Comparison of ENCODE assay signal across 1 cellular context in genomic region chr11:64916848-64917662, GRCh38.
TF ChIP-seq lines count a peak whose summit lies in the region.

Gene ATG2A, minus strand, starts transcription at chr11:64917209. Its CDS starts 74 bp downstream, at chr11:64917135.

TF ChIP-seq in HepG2, 621 proteins besides CTCF, POLR2A, EP300 and RAD21 (continued from another document and continues in another):
- TF ChIP-seq THRA (CRISPR knock-in tag; IDR thresholded peaks at IDR 0.05; ENCODE audit: borderline replicate concordance) (no peak), ZNF280D (CRISPR knock-in tag; IDR thresholded peaks at IDR 0.05) (no peak), PLRG1 (conservative IDR thresholded peaks at IDR 0.05) (no peak), ZNF124 (CRISPR knock-in tag; IDR thresholded peaks at IDR 0.05) (peak; percentile 23; the same call in 1 of the 2 replicates), NAIF1 (CRISPR knock-in tag; IDR thresholded peaks at IDR 0.05; ENCODE audit: borderline replicate concordance) (peak; percentile 61; the same call in 1 of the 2 replicates), EHMT2 (IDR thresholded peaks at IDR 0.05; ENCODE audit: borderline replicate concordance, low read depth, low read length) (no peak), ZFY (CRISPR knock-in tag; IDR thresholded peaks at IDR 0.05) (peak; percentile 100), NCOA5 (CRISPR knock-in tag; IDR thresholded peaks at IDR 0.05) (no peak), DPF2 (CRISPR knock-in tag; IDR thresholded peaks at IDR 0.05; ENCODE audit: borderline replicate concordance, low read depth) (no peak), ONECUT2 (CRISPR knock-in tag; IDR thresholded peaks at IDR 0.05) (no peak), U2AF2 (IDR thresholded peaks at IDR 0.05; ENCODE audit: low read depth, low read length) (no peak), GMEB1 (CRISPR knock-in tag; IDR thresholded peaks at IDR 0.05; ENCODE audit: borderline replicate concordance) (peak; percentile 80; the same call in 1 of the 2 replicates), PHB2 (IDR thresholded peaks at IDR 0.05; ENCODE audit: partially characterized antibody) (no peak), PBX2 (CRISPR knock-in tag; IDR thresholded peaks at IDR 0.05) (no peak), ZNF12 (CRISPR knock-in tag; IDR thresholded peaks at IDR 0.05) (peak; percentile 55; the same call in 1 of the 2 replicates), CENPBD1 (CRISPR knock-in tag; IDR thresholded peaks at IDR 0.05; ENCODE audit: borderline replicate concordance, low read depth) (no peak), TEAD3 (CRISPR knock-in tag; optimal IDR thresholded peaks at IDR 0.05; ENCODE audit: borderline replicate concordance) (peak; percentile 52), ZFP36L1 (CRISPR knock-in tag; IDR thresholded peaks at IDR 0.05) (no peak), ZFP37 (CRISPR knock-in tag; IDR thresholded peaks at IDR 0.05; ENCODE audit: borderline replicate concordance) (no peak; the same call in 1 of the 2 replicates), ZNF597 (CRISPR knock-in tag; IDR thresholded peaks at IDR 0.05) (no peak), ZNF275 (CRISPR knock-in tag; IDR thresholded peaks at IDR 0.05; ENCODE audit: borderline replicate concordance) (peak; percentile 26), ZNF235 (CRISPR knock-in tag; IDR thresholded peaks at IDR 0.05; ENCODE audit: borderline replicate concordance) (no peak), TEAD2 (CRISPR knock-in tag; IDR thresholded peaks at IDR 0.05) (no peak), SRSF1 (optimal IDR thresholded peaks at IDR 0.05; ENCODE audit: low read depth, low read length) (no peak), SATB2 (CRISPR knock-in tag; IDR thresholded peaks at IDR 0.05) (no peak), PRDM4 (CRISPR knock-in tag; IDR thresholded peaks at IDR 0.05; ENCODE audit: borderline replicate concordance) (no peak), ZNF234 (CRISPR knock-in tag; conservative IDR thresholded peaks at IDR 0.05) (no peak), HNRNPUL1 (IDR thresholded peaks at IDR 0.05; ENCODE audit: low read depth, low read length) (no peak), ZNF160 (CRISPR knock-in tag; IDR thresholded peaks at IDR 0.05) (peak; percentile 71; the same call in 1 of the 2 replicates), MIER2 (CRISPR knock-in tag; IDR thresholded peaks at IDR 0.05) (no peak), ZNF567 (CRISPR knock-in tag; IDR thresholded peaks at IDR 0.05; ENCODE audit: borderline replicate concordance) (no peak), EZH2 (conservative IDR thresholded peaks at IDR 0.05; ENCODE audit: low read depth, low read length) (no peak), SKIL (CRISPR knock-in tag; IDR thresholded peaks at IDR 0.05; ENCODE audit: borderline replicate concordance) (no peak), ZNF619 (CRISPR knock-in tag; IDR thresholded peaks at IDR 0.05) (no peak), ZNF672 (CRISPR knock-in tag; IDR thresholded peaks at IDR 0.05) (no peak), FOXA1 (IDR thresholded peaks at IDR 0.05) (no peak), FOXA1 (CRISPR knock-in tag; IDR thresholded peaks at IDR 0.05) (no peak), PAF1 (CRISPR knock-in tag; IDR thresholded peaks at IDR 0.05) (no peak), XBP1 (CRISPR knock-in tag; IDR thresholded peaks at IDR 0.05) (no peak), HOXD1 (CRISPR knock-in tag; IDR thresholded peaks at IDR 0.05) (no peak), POLR2AphosphoS5 (IDR thresholded peaks at IDR 0.05; ENCODE audit: low read depth, low read length) (peak; percentile 67; the same call in 1 of the 2 replicates), RARG (CRISPR knock-in tag; IDR thresholded peaks at IDR 0.05; ENCODE audit: low read depth) (0 out of 2 replicates have a peak, but pooled peaks have one; percentile 23), MED1 (CRISPR knock-in tag; IDR thresholded peaks at IDR 0.05) (no peak), PAX8 (CRISPR knock-in tag; IDR thresholded peaks at IDR 0.05; ENCODE audit: borderline replicate concordance) (no peak), ZKSCAN5 (CRISPR knock-in tag; IDR thresholded peaks at IDR 0.05) (no peak), HCFC1 (IDR thresholded peaks at IDR 0.05; ENCODE audit: low read depth, low read length) (no peak), ZNF207 (IDR thresholded peaks at IDR 0.05; ENCODE audit: borderline replicate concordance) (no peak), NFE2 (CRISPR knock-in tag; IDR thresholded peaks at IDR 0.05) (no peak), CREBL2 (CRISPR knock-in tag; IDR thresholded peaks at IDR 0.05; ENCODE audit: borderline replicate concordance) (no peak), SMARCC2 (IDR thresholded peaks at IDR 0.05) (no peak), NR2C2 (CRISPR knock-in tag; IDR thresholded peaks at IDR 0.05; ENCODE audit: borderline replicate concordance) (peak; percentile 84), MTF2 (CRISPR knock-in tag; IDR thresholded peaks at IDR 0.05; ENCODE audit: borderline replicate concordance) (0 out of 2 replicates have a peak, but pooled peaks have one; percentile 37), DMTF1 (CRISPR knock-in tag; IDR thresholded peaks at IDR 0.05) (no peak), ZNF546 (CRISPR knock-in tag; conservative IDR thresholded peaks at IDR 0.05) (peak; percentile 46; the same call in 1 of the 2 replicates)
